ENCODE assay signal across 21 cellular contexts in genomic region chr1:17397910-17398700, GRCh38. TPM values are rescaled to one million over a fixed set of nuclear protein-coding genes. Genes with fewer than 3 reads are reported as not detected.
"Had no signal": no experiment of that assay in that cellular context is flagged by ENCODE, and none has a peak within 500 bp of the region (broad histone marks: within the 10 kb centered on the region; RNA-seq: fewer than 3 reads in every experiment).

No MANE protein-coding gene starts in this region.

- H3K36me3 ChIP-seq: right atrium auricular region, tibial artery, uterus had no signal

- DNase-seq: activated CD8-positive, alpha-beta memory T cell treated with anti-CD3 and anti-CD28 coated beads, Interleukin-2, amount 50 U/mL, for 4 hours; activated CD8-positive, alpha-beta T cell treated with anti-CD3 and anti-CD28 coated beads, Interleukin-2, amount 10 ng/mL, durations not matched to agents 7 days and 5 days; activated gamma-delta T cell; activated T-cell treated with anti-CD3 and anti-CD28 coated beads, Interleukin-2, amount 50 U/mL, for 72 hours; amniotic stem cell; islet precursor cell; mammary epithelial cell; naive B cell; stimulated activated CD4-positive, alpha-beta T cell treated with anti-CD3 and anti-CD28 coated beads, Interleukin-2, amount 100 ng/mL, for 48 hours; T-helper 9 cell; tibial artery; uterus had no signal

- H3K9me3 ChIP-seq: right atrium auricular region, tibial artery, uterus had no signal

- H3K4me3 ChIP-seq: hepatocyte, right atrium auricular region, tibial artery, uterus had no signal

- H3K27ac ChIP-seq: hepatocyte, right atrium auricular region, tibial artery, uterus had no signal

- ATAC-seq: activated CD8-positive, alpha-beta T cell treated with anti-CD3 and anti-CD28 coated beads, Interleukin-2, amount 10 ng/mL, durations not matched to agents 7 days and 5 days; activated naive CD4-positive, alpha-beta T cell treated with anti-CD3 and anti-CD28 coated beads, Interleukin-2, amount 50 U/mL, for 72 hours; activated T-cell treated with anti-CD3 and anti-CD28 coated beads, Interleukin-2, amount 50 U/mL, for 72 hours; stimulated activated memory B cell treated with anti-CD40 and anti-IgM and Interleukin-4, amounts not matched to agents 10 μg/mL and 1 μg/mL and 100 μg/mL, for 72 hours had no signal

- H3K4me1 ChIP-seq: right atrium auricular region, tibial artery, uterus had no signal

- H3K27me3 ChIP-seq: hepatocyte, right atrium auricular region, tibial artery, uterus had no signal

RNA-seq across cellular contexts. Expression of gene PADI6, which starts 26.1 kb away (rescaled TPM):
- total RNA-seq: activated CD8-positive, alpha-beta T cell treated with anti-CD3 and anti-CD28 coated beads, Interleukin-2, amount 10 ng/mL, durations not matched to agents 7 days and 5 days; activated naive CD4-positive, alpha-beta T cell treated with anti-CD3 and anti-CD28 coated beads, Interleukin-2, amount 50 U/mL, for 72 hours; activated T-cell treated with anti-CD3 and anti-CD28 coated beads, Interleukin-2, amount 50 U/mL, for 72 hours; hepatocyte; mammary epithelial cell; mononuclear cell; progenitor cell of endocrine pancreas; right atrium auricular region; skeletal muscle tissue; subcutaneous adipose tissue had no signal
- polyA plus RNA-seq: esophagus, hepatocyte had no signal
